Comparison of ENCODE assay signal across 8 cellular contexts in genomic region chr22:40855960-40856512, GRCh38. TPM values are rescaled to one million over a fixed set of nuclear protein-coding genes. Genes with fewer than 3 reads are reported as not detected.
DNase-seq lines count a peak whose midpoint lies in the region; ATAC-seq and TF ChIP-seq lines count a peak whose summit lies in the region.

No MANE protein-coding gene starts in this region.

- H3K9me3 ChIP-seq in endodermal cell (ENCODE audit: control insufficient read depth, low read length): no peaks in the 10 kb centered on the region
- no peaks in the 10 kb centered on the region for H3K9me3 ChIP-seq in mesenchymal stem cell (ENCODE audit: control insufficient read depth, low read length)
- no peaks in the 10 kb centered on the region for H3K9me3 ChIP-seq in tibial nerve

- peak overlapping the region; percentile 25 to 83 for H3K23ac ChIP-seq in mesenchymal stem cell (ENCODE audit: low read length in 2 of 2)

- peak overlapping the region; percentile 100 for H3K27ac Mint-ChIP-seq in endodermal cell

- peaks cover 45% of the 10 kb centered on the region for H3K4me1 Mint-ChIP-seq in endodermal cell

- H2AK5ac ChIP-seq in mesenchymal stem cell (ENCODE audit: low read length, severe bottlenecking): peak overlapping the region; percentile 3

- peak overlapping the region; percentile 29 for H2AFZ ChIP-seq in mesenchymal stem cell (ENCODE audit: low read depth, low read length)

- H3K27me3 ChIP-seq in endodermal cell (ENCODE audit: control insufficient read depth, insufficient read depth, low read length, poor library complexity, severe bottlenecking) (no peaks in the 10 kb centered on the region), mesenchymal stem cell (ENCODE audit: control insufficient read depth in 1 of 2, insufficient read depth in 1 of 2, low read length in 2 of 2) (no peaks in the 10 kb centered on the region), tibial nerve (no peaks in the 10 kb centered on the region)

- no peak for TF ChIP-seq POLR2A in tibial nerve (IDR thresholded peaks at IDR 0.05)

- TF ChIP-seq EP300 in tibial nerve (IDR thresholded peaks at IDR 0.05): no peak

- H3K9ac ChIP-seq in endodermal cell (ENCODE audit: extremely low read depth, low read length, poor library complexity, severe bottlenecking) (peak overlapping the region; percentile 99), mesenchymal stem cell (ENCODE audit: low read length) (peak overlapping the region; percentile 100)

- H3K4me2 ChIP-seq in mesenchymal stem cell (ENCODE audit: low read length, poor library complexity, severe bottlenecking): peak overlapping the region; percentile 72

- H2BK5ac ChIP-seq in mesenchymal stem cell (ENCODE audit: low read depth, low read length, poor library complexity, severe bottlenecking): no peak overlapping the region

- peak; percentile 4 for DNase-seq in DMS153 (lab: John Stamatoyannopoulos, UW)
- no peak for DNase-seq in DMS153 treated with DMSO at 0.1 percent for 48 hours (lab: John Stamatoyannopoulos, UW; ENCODE audit: unreplicated experiment)
- peak; percentile 35 for DNase-seq in HK-2 (ENCODE audit: unreplicated experiment)
- DNase-seq in T-helper 2 cell: peak in 3 of 5 experiments; percentile 2 to 58 (median 17)
- DNase-seq in endodermal cell: peak; percentile 74
- DNase-seq in mesenchymal stem cell: no peak
- DNase-seq in tibial nerve (ENCODE audit: low spot score in 2 of 2): peak in 1 of 2 donors; percentile 22

- H3K4me3 ChIP-seq in endodermal cell (ENCODE audit: low read length) (peak overlapping the region; percentile 95), mesenchymal stem cell (ENCODE audit: insufficient read depth in 1 of 2, low read depth in 1 of 2, low read length in 2 of 2) (peak overlapping the region; percentile 95 to 96), tibial nerve (peak overlapping the region; percentile 72 to 98 (median 88))

- peak overlapping the region; percentile 96 for H4K8ac ChIP-seq in mesenchymal stem cell (ENCODE audit: low read length)

- TF ChIP-seq CTCF in endodermal cell (conservative IDR thresholded peaks at IDR 0.05): no peak
- TF ChIP-seq CTCF in tibial nerve (IDR thresholded peaks at IDR 0.05): no peak

- H2BK12ac ChIP-seq in mesenchymal stem cell (ENCODE audit: low read length in 2 of 2): peak overlapping the region in 1 of 2 experiments; percentile 72

- H3K36me3 ChIP-seq in endodermal cell (ENCODE audit: control insufficient read depth, insufficient read depth, low read length) (peaks cover 46% of the 10 kb centered on the region), mesenchymal stem cell (ENCODE audit: control insufficient read depth in 1 of 2, insufficient read depth in 2 of 2, low read depth in 1 of 2, low read length in 2 of 2) (peaks cover 0 to 28% of the 10 kb centered on the region in 2 experiments), tibial nerve (peaks cover 0 to 9% (median 0%) of the 10 kb centered on the region in 3 donors)

- peak overlapping the region; percentile 56 to 97 for H3K18ac ChIP-seq in mesenchymal stem cell (ENCODE audit: low read depth in 1 of 2, low read length in 2 of 2)

- H3K4me1 ChIP-seq in endodermal cell (ENCODE audit: control insufficient read depth, insufficient read depth, low read length) (peaks cover 13% of the 10 kb centered on the region), mesenchymal stem cell (ENCODE audit: control insufficient read depth, insufficient read depth, low read depth, low read length) (peaks cover 11% of the 10 kb centered on the region), tibial nerve (peaks cover 0 to 71% (median 35%) of the 10 kb centered on the region in 4 donors)

- no peak overlapping the region for H2BK120ac ChIP-seq in mesenchymal stem cell (ENCODE audit: low read depth, low read length)

- peak; percentile 11 for ATAC-seq in GM19467 (IDR thresholded peaks at IDR 0.05; ENCODE audit: unreplicated experiment)

- peak overlapping the region in 1 of 2 experiments; percentile 98 for H3K14ac ChIP-seq in mesenchymal stem cell (ENCODE audit: low read length in 2 of 2)

- 1 to 2% methylated on average over 7 to 25 of the region's 29 CpGs for WGBS in endodermal cell (ENCODE audit: insufficient coverage in 1 of 2, insufficient read length in 1 of 2), 2 experiments
- 1% methylated on average over 16 of the region's 29 CpGs for WGBS in mesenchymal stem cell
- WGBS in tibial nerve, 2 donors: 0 to 1% methylated on average over 29 of the region's 29 CpGs

- H3K79me1 ChIP-seq in mesenchymal stem cell (replicated peaks; ENCODE audit: low read length, poor library complexity, severe bottlenecking): peaks cover 1% of the 10 kb centered on the region

- H4K91ac ChIP-seq in mesenchymal stem cell (ENCODE audit: low read length): peak overlapping the region; percentile 44

- no peaks in the 10 kb centered on the region for H3K27me3 Mint-ChIP-seq in endodermal cell (ENCODE audit: insufficient read depth)

- peaks cover 11% of the 10 kb centered on the region for H3K36me3 Mint-ChIP-seq in endodermal cell (ENCODE audit: low read depth)

- peak overlapping the region; percentile 95 for H3K4me3 Mint-ChIP-seq in endodermal cell

- no peaks in the 10 kb centered on the region for H3K9me3 Mint-ChIP-seq in endodermal cell

- H3K4ac ChIP-seq in mesenchymal stem cell (ENCODE audit: low read depth in 1 of 2, low read length in 2 of 2): peak overlapping the region; percentile 62 to 100

- peak overlapping the region; percentile 100 for H3K27ac ChIP-seq in endodermal cell (ENCODE audit: low read depth, low read length)
- H3K27ac ChIP-seq in mesenchymal stem cell (ENCODE audit: low read length, poor library complexity, severe bottlenecking): peak overlapping the region; percentile 90
- peak overlapping the region; percentile 97 to 99 (median 98) for H3K27ac ChIP-seq in tibial nerve

- H2BK15ac ChIP-seq in mesenchymal stem cell (ENCODE audit: low read depth, poor library complexity, severe bottlenecking): peak overlapping the region; percentile 6

RNA-seq across cellular contexts. Expression of gene ST13, which starts 0.4 kb away (rescaled TPM):
- total RNA-seq in endodermal cell: 100 to 1,000 TPM; 310 to 324 TPM
- 220 TPM for polyA plus RNA-seq in endodermal cell (2013, experiment 1 of 2)
- polyA plus RNA-seq in endodermal cell (2013, experiment 2 of 2): 226 TPM
- polyA plus RNA-seq in mesenchymal stem cell (2013, experiment 1 of 2): 329 TPM
- 343 TPM for polyA plus RNA-seq in mesenchymal stem cell (2013, experiment 2 of 2)
- 100 to 1,000 TPM in 3 of 4 donors, 10 to 100 TPM in 1; 96.9 to 142 (median 114) TPM for total RNA-seq in tibial nerve

RNA-seq across cellular contexts. Expression of gene XPNPEP3, which starts 0.9 kb away (rescaled TPM):
- total RNA-seq in endodermal cell (10 to 100 TPM; 27.6 to 32.7 TPM), tibial nerve (10 to 100 TPM; 12.0 to 19.2 (median 14.0) TPM)
- 18.9 TPM for polyA plus RNA-seq in endodermal cell (2013, experiment 1 of 2)
- polyA plus RNA-seq in endodermal cell (2013, experiment 2 of 2): 18.0 TPM
- polyA plus RNA-seq in mesenchymal stem cell (2013, experiment 1 of 2): 11.4 TPM
- polyA plus RNA-seq in mesenchymal stem cell (2013, experiment 2 of 2): 11.2 TPM

RNA-seq across cellular contexts. Expression of gene DNAJB7, which starts 5.9 kb away (rescaled TPM):
- not detected for total RNA-seq in endodermal cell
- polyA plus RNA-seq in endodermal cell (2013, experiment 1 of 2): not detected
- polyA plus RNA-seq in endodermal cell (2013, experiment 2 of 2): not detected
- not detected for polyA plus RNA-seq in mesenchymal stem cell (2013, experiment 1 of 2)
- polyA plus RNA-seq in mesenchymal stem cell (2013, experiment 2 of 2): not detected
- not detected for total RNA-seq in tibial nerve

RNA-seq across cellular contexts. Expression of gene SLC25A17, which starts 36.9 kb away (rescaled TPM):
- total RNA-seq in endodermal cell: 10 to 100 TPM; 25.4 to 29.4 TPM
- polyA plus RNA-seq in endodermal cell (2013, experiment 1 of 2): 24.3 TPM
- 23.4 TPM for polyA plus RNA-seq in endodermal cell (2013, experiment 2 of 2)
- polyA plus RNA-seq in mesenchymal stem cell (2013, experiment 1 of 2): 13.0 TPM
- polyA plus RNA-seq in mesenchymal stem cell (2013, experiment 2 of 2): 13.9 TPM
- 10 to 100 TPM; 19.3 to 34.1 (median 21.4) TPM for total RNA-seq in tibial nerve

Comparison
In these comparisons a context has a peak if more than half of its experiments do, and no peak if none do; other contexts are left out.
1. DNase-seq: peak in DMS153 (single experiment), HK-2 (single experiment), T-helper 2 cell (3 of 5) and endodermal cell (single experiment); none in DMS153 treated with DMSO at 0.1 percent for 48 hours (single experiment) and mesenchymal stem cell (single experiment).
2. Peak in every context shown above with its lines, with median percentiles within 50 percentile points of each other: H3K27ac ChIP-seq and H3K4me3 ChIP-seq.